ENCODE assay signal across 8 cellular contexts in genomic region chr15:58065445-58066041, GRCh38. TPM values are rescaled to one million over a fixed set of nuclear protein-coding genes. Genes with fewer than 3 reads are reported as not detected.
DNase-seq lines count a peak whose midpoint lies in the region; ATAC-seq and TF ChIP-seq lines count a peak whose summit lies in the region.

Gene ALDH1A2 (minus strand): TSS chr15:58065711. CDS start chr15:58065650, 61 bp downstream.

- ATAC-seq in HG03457 (IDR thresholded peaks at IDR 0.05; ENCODE audit: unreplicated experiment) (no peak), HG02840 (IDR thresholded peaks at IDR 0.05; ENCODE audit: low FRiP score, unreplicated experiment) (no peak)

- DNase-seq in D341Med (ENCODE audit: low spot score) (peak; percentile 44), WERI-Rb-1 (peak; percentile 58), fibroblast of the aortic adventitia (ENCODE audit: low read depth) (no peak), neural crest cell (ENCODE audit: low read depth, low spot score) (peak; percentile 12), NCI-H146 treated with DMSO at 0.1 percent for 48 hours (lab: John Stamatoyannopoulos, UW; ENCODE audit: unreplicated experiment) (no peak), GM19238 (ENCODE audit: insufficient read length, low spot score) (no peak)

- peak within 1 kb of the TSS; percentile 79 for H3K4me3 Mint-ChIP-seq in neural crest cell

- TF ChIP-seq CTCF in WERI-Rb-1 (IDR thresholded peaks at IDR 0.05; ENCODE audit: low read depth, low read length) (no peak), fibroblast of the aortic adventitia (IDR thresholded peaks at IDR 0.05; ENCODE audit: insufficient read depth, low read length) (no peak), neural crest cell (conservative IDR thresholded peaks at IDR 0.05) (no peak)

- peaks cover 3% of the 10 kb centered on the region for H3K36me3 Mint-ChIP-seq in neural crest cell (ENCODE audit: low read depth)

- peak within 1 kb of the TSS; percentile 39 for H3K27ac ChIP-seq in WERI-Rb-1

- peaks cover 5% of the 10 kb centered on the region for H3K4me1 Mint-ChIP-seq in neural crest cell

- H3K9me3 ChIP-seq in WERI-Rb-1 (ENCODE audit: severe bottlenecking) = no peaks in the 10 kb centered on the region

- no peaks in the 10 kb centered on the region for H3K27me3 ChIP-seq in WERI-Rb-1 (ENCODE audit: insufficient read depth, low read depth, severe bottlenecking)

- H3K27me3 Mint-ChIP-seq in neural crest cell (ENCODE audit: low read depth) = peaks cover 86% of the 10 kb centered on the region

- H3K36me3 ChIP-seq in WERI-Rb-1 = no peaks in the 10 kb centered on the region

- H3K27ac Mint-ChIP-seq in neural crest cell (ENCODE audit: unreplicated experiment) = no peak within 1 kb of the TSS

- no peaks in the 10 kb centered on the region for H3K9me3 Mint-ChIP-seq in neural crest cell

- H3K4me3 ChIP-seq in WERI-Rb-1 (ENCODE audit: low read depth, low read length) (peak within 1 kb of the TSS; percentile 74), fibroblast of the aortic adventitia (ENCODE audit: low read depth, low read length) (peak within 1 kb of the TSS; percentile 44)

RNA-seq across cellular contexts. Expression of gene ALDH1A2, which starts in this region (rescaled TPM):
- 0.08 and 2.1 TPM in 2 replicates for total RNA-seq in fibroblast of the aortic adventitia (ENCODE audit: low replicate concordance)
- total RNA-seq in neural crest cell = 0.91 and 1.7 TPM in 2 replicates

Comparison
In these comparisons a context has a peak if more than half of its experiments do, and no peak if none do; other contexts are left out.
1. DNase-seq: peak in D341Med (single experiment), WERI-Rb-1 (single experiment) and neural crest cell (single experiment); none in fibroblast of the aortic adventitia (single experiment), NCI-H146 treated with DMSO at 0.1 percent for 48 hours (single experiment) and GM19238 (single experiment).